11 cellular contexts compared by ENCODE assay signal in genomic region chr6:150631283-150631981, GRCh38. TPM values are rescaled to one million over a fixed set of nuclear protein-coding genes. Genes with fewer than 3 reads are reported as not detected.
DNase-seq lines count a peak whose midpoint lies in the region; ATAC-seq and TF ChIP-seq lines count a peak whose summit lies in the region.
"Had no signal": no experiment of that assay in that cellular context is flagged by ENCODE, and none has a peak within 500 bp of the region (broad histone marks: within the 10 kb centered on the region; RNA-seq: fewer than 3 reads in every experiment).

No MANE protein-coding gene starts in this region.

- DNase-seq in omental fat pad (ENCODE audit: low spot score) = no peak
- no peak for DNase-seq in T1000 (lab: John Stamatoyannopoulos, UW)
- no peak for DNase-seq in nucleus accumbens (lab: John Stamatoyannopoulos, UW)
- no peak for DNase-seq in mesenteric fat pad (ENCODE audit: low spot score)
- DNase-seq: H9, immature natural killer cell, NCI-H345 had no signal

- no peaks in the 10 kb centered on the region for H3K27me3 ChIP-seq in OCI-LY3 (ENCODE audit: low read depth, low read length)

- peak overlapping the region; percentile 100 for H3K27ac ChIP-seq in OCI-LY3 (ENCODE audit: low read length)
- H3K27ac ChIP-seq: parathyroid adenoma had no signal

- H4K20me1 ChIP-seq in OCI-LY3 (ENCODE audit: insufficient read depth, low read length) = no peaks in the 10 kb centered on the region

- H3K4me1 ChIP-seq in OCI-LY3 (ENCODE audit: low read length) = peaks cover 75% of the 10 kb centered on the region

- peak overlapping the region; percentile 98 for H3K4me3 ChIP-seq in OCI-LY3 (ENCODE audit: low read length)

- TF ChIP-seq CTCF in OCI-LY3 (IDR thresholded peaks at IDR 0.05; ENCODE audit: low read depth, low read length) (no peak), omental fat pad (IDR thresholded peaks at IDR 0.05) (no peak)

- H2AFZ ChIP-seq in OCI-LY3 (ENCODE audit: low read depth, low read length) = no peak overlapping the region
- H2AFZ ChIP-seq: parathyroid adenoma had no signal

- ATAC-seq in GM18505 (IDR thresholded peaks at IDR 0.05; ENCODE audit: unreplicated experiment) = peak; percentile 48
- ATAC-seq in GM21360 (IDR thresholded peaks at IDR 0.05; ENCODE audit: unreplicated experiment) = peak; percentile 36
- ATAC-seq in omental fat pad (ENCODE audit: low FRiP score) = peak; percentile 11

- H3K36me3 ChIP-seq in OCI-LY3 (replicated peaks; ENCODE audit: low read depth, low read length) = no peaks in the 10 kb centered on the region

- peak overlapping the region; percentile 88 for H3K9ac ChIP-seq in OCI-LY3 (ENCODE audit: low read length)
- H3K9ac ChIP-seq: parathyroid adenoma had no signal

- H3K79me2 ChIP-seq in OCI-LY3 (ENCODE audit: low read length) = peaks cover 96% of the 10 kb centered on the region

- no peak for TF ChIP-seq POLR2A in GM18505 (IDR thresholded peaks at IDR 0.05; ENCODE audit: borderline replicate concordance, extremely low read depth, insufficient read depth, insufficient read length)

- no peaks in the 10 kb centered on the region for H3K9me3 ChIP-seq in OCI-LY3 (ENCODE audit: insufficient read depth, low read length)

- H3K4me2 ChIP-seq in OCI-LY3 (ENCODE audit: low read length) = peak overlapping the region; percentile 93

RNA-seq across cellular contexts. Expression of gene PLEKHG1, which starts 31.7 kb away (rescaled TPM):
- 10 to 100 TPM; 21.6 to 99.8 (median 49.1) TPM for total RNA-seq in omental fat pad
- 71.1 TPM for total RNA-seq in mesenteric fat pad
